ENCODE assay signal across 1 cellular context in genomic region chr6:31834704-31835375, GRCh38.
A peak's percentile ranks its signal among the peaks of the same experiment; 100 is the strongest.
TF ChIP-seq lines count a peak whose summit lies in the region.

No MANE protein-coding gene starts in this region.

TF ChIP-seq in HepG2, 621 proteins besides CTCF, POLR2A, EP300 and RAD21 (continued from another document and continues in another):
- TF ChIP-seq ZBED4 (CRISPR knock-in tag; IDR thresholded peaks at IDR 0.05; ENCODE audit: borderline replicate concordance) (0 out of 2 replicates have a peak, but pooled peaks have one; percentile 52), ASH2L (IDR thresholded peaks at IDR 0.05; ENCODE audit: insufficient read length, low read depth, low read length) (peak; percentile 95), ONECUT2 (CRISPR knock-in tag; IDR thresholded peaks at IDR 0.05) (peak; percentile 36; the same call in 1 of the 2 replicates), ZNF691 (CRISPR knock-in tag; IDR thresholded peaks at IDR 0.05; ENCODE audit: borderline replicate concordance, low read depth) (peak; percentile 74; the same call in 1 of the 2 replicates), FOXA1 (IDR thresholded peaks at IDR 0.05) (no peak), FOXA1 (CRISPR knock-in tag; IDR thresholded peaks at IDR 0.05) (no peak), EED (CRISPR knock-in tag; IDR thresholded peaks at IDR 0.05) (peak; percentile 95), KDM4B (CRISPR knock-in tag; IDR thresholded peaks at IDR 0.05) (0 out of 2 replicates have a peak, but pooled peaks have one; percentile 21), MAFF (IDR thresholded peaks at IDR 0.05; ENCODE audit: low read depth, low read length) (no peak), ZFP36 (IDR thresholded peaks at IDR 0.05; ENCODE audit: borderline replicate concordance, low read depth, low read length, partially characterized antibody) (no peak), KAT2B (IDR thresholded peaks at IDR 0.05; ENCODE audit: borderline replicate concordance, low read depth, low read length) (no peak), HDAC2 (CRISPR knock-in tag; IDR thresholded peaks at IDR 0.05) (peak; percentile 46; the same call in 1 of the 2 replicates), ZNF460 (CRISPR knock-in tag; IDR thresholded peaks at IDR 0.05; ENCODE audit: borderline replicate concordance) (no peak), ZNF850 (CRISPR knock-in tag; conservative IDR thresholded peaks at IDR 0.05) (no peak), THAP11 (CRISPR knock-in tag; IDR thresholded peaks at IDR 0.05) (peak; percentile 76), ZBTB49 (CRISPR knock-in tag; IDR thresholded peaks at IDR 0.05; ENCODE audit: borderline replicate concordance) (peak; percentile 73), KDM5A (IDR thresholded peaks at IDR 0.05; ENCODE audit: borderline replicate concordance, low read length) (peak; percentile 85), DPF2 (CRISPR knock-in tag; IDR thresholded peaks at IDR 0.05; ENCODE audit: borderline replicate concordance, low read depth) (no peak), IRF9 (CRISPR knock-in tag; IDR thresholded peaks at IDR 0.05; ENCODE audit: borderline replicate concordance) (peak; percentile 70; the same call in 1 of the 2 replicates), ZHX1 (CRISPR knock-in tag; IDR thresholded peaks at IDR 0.05; ENCODE audit: low read depth) (peak; percentile 77), ZFAT (CRISPR knock-in tag; conservative IDR thresholded peaks at IDR 0.05) (peak; percentile 63; the same call in 1 of the 2 replicates), ZNF543 (CRISPR knock-in tag; IDR thresholded peaks at IDR 0.05) (peak; percentile 41; the same call in 1 of the 2 replicates), ZBTB37 (CRISPR knock-in tag; IDR thresholded peaks at IDR 0.05) (0 out of 2 replicates have a peak, but pooled peaks have one; percentile 39), SPEN (CRISPR knock-in tag; IDR thresholded peaks at IDR 0.05; ENCODE audit: low read depth) (peak; percentile 95), TP53 (CRISPR knock-in tag; conservative IDR thresholded peaks at IDR 0.05) (0 out of 2 replicates have a peak, but pooled peaks have one; percentile 51), HNF1A (IDR thresholded peaks at IDR 0.05; ENCODE audit: low read depth) (peak; percentile 21; the same call in 1 of the 2 replicates), HNF1A (CRISPR knock-in tag; IDR thresholded peaks at IDR 0.05; ENCODE audit: borderline replicate concordance) (no peak; the same call in 1 of the 2 replicates), PBX2 (CRISPR knock-in tag; IDR thresholded peaks at IDR 0.05) (no peak), ZNF564 (CRISPR knock-in tag; IDR thresholded peaks at IDR 0.05) (peak; percentile 68; the same call in 1 of the 2 replicates), CERS6 (CRISPR knock-in tag; IDR thresholded peaks at IDR 0.05) (0 out of 2 replicates have a peak, but pooled peaks have one; percentile 19), PCBP1 (IDR thresholded peaks at IDR 0.05; ENCODE audit: borderline replicate concordance, low read depth, low read length) (no peak), ZNF333 (CRISPR knock-in tag; IDR thresholded peaks at IDR 0.05; ENCODE audit: borderline replicate concordance) (no peak; the same call in 1 of the 2 replicates), ZNF510 (CRISPR knock-in tag; IDR thresholded peaks at IDR 0.05; ENCODE audit: low read depth) (0 out of 2 replicates have a peak, but pooled peaks have one; percentile 45), PHF8 (CRISPR knock-in tag; IDR thresholded peaks at IDR 0.05) (peak; percentile 86), ZNF17 (CRISPR knock-in tag; IDR thresholded peaks at IDR 0.05) (no peak), BRF2 (CRISPR knock-in tag; IDR thresholded peaks at IDR 0.05) (no peak; the same call in 1 of the 2 replicates), ZNF451 (CRISPR knock-in tag; IDR thresholded peaks at IDR 0.05) (peak; percentile 34; the same call in 1 of the 2 replicates), ZNF777 (CRISPR knock-in tag; IDR thresholded peaks at IDR 0.05) (peak; percentile 62)
